ENCODE assay signal across 1 cellular context in the genomic region with DNA sequence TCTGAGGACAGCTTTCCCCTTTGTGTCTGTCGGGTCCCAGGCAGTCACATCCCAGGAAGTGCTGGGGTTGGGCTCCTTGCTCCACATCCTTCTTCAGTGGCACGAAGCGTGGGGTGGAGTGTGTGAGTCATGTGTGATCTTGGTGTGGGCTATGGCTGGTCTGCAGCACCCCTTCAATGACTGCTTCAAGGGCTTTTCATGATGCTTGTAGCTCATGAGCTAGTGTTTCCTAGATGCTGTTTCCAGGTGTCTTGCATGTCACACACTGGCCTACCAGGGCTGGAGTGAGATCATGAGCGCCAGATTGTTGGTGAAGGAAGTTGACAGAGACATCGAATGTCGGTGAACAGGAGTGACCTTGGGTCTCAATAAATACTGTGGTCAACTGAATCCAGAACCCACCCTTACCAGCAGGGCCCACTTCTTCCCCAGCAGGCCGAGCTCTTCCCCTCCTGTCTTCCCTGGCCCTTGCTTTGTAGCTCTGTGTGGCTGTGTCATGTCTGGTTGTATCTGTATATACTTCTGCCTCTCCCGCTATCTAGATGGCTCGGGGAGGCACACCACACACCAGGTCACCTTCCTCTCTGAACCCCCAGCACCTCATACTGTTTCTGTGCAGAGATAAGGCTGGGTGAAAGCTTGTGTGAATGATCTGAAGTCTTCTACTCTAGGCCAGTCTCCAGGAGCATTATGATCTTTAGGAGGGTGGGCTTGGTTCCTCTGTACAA.
TF ChIP-seq lines count a peak whose summit lies in the region.

No MANE protein-coding gene starts in this region.

TF ChIP-seq in HepG2, 621 proteins besides CTCF, POLR2A, EP300 and RAD21:
- TF ChIP-seq, protein P1, sequence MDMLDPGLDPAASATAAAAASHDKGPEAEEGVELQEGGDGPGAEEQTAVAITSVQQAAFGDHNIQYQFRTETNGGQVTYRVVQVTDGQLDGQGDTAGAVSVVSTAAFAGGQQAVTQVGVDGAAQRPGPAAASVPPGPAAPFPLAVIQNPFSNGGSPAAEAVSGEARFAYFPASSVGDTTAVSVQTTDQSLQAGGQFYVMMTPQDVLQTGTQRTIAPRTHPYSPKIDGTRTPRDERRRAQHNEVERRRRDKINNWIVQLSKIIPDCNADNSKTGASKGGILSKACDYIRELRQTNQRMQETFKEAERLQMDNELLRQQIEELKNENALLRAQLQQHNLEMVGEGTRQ (IDR thresholded peaks at IDR 0.05; ENCODE audit: low read depth, low read length): no peak
- TF ChIP-seq, protein P1 (CRISPR knock-in tag; IDR thresholded peaks at IDR 0.05; ENCODE audit: borderline replicate concordance): no peak
- 0 out of 2 replicates have a peak, but pooled peaks have one; percentile 24 for TF ChIP-seq ZNF354B (CRISPR knock-in tag; IDR thresholded peaks at IDR 0.05)
TF ChIP-seq in HepG2: peak in this region for 1.
